ENCODE assay signal across 1 cellular context in genomic region chr3:42166662-42167300, GRCh38.
TF ChIP-seq lines count a peak whose summit lies in the region.

No MANE protein-coding gene starts in this region.

TF ChIP-seq in WTC11, 78 proteins besides CTCF, POLR2A, EP300 and RAD21 (continued from another document):
- TF ChIP-seq IRF1 (CRISPR knock-in tag; IDR thresholded peaks at IDR 0.05) (no peak), ZNF138 (CRISPR knock-in tag; conservative IDR thresholded peaks at IDR 0.05) (no peak), NFE2L1 (CRISPR knock-in tag; IDR thresholded peaks at IDR 0.05) (no peak), FOXP1 (CRISPR knock-in tag; IDR thresholded peaks at IDR 0.05; ENCODE audit: borderline replicate concordance) (no peak), ETV6 (CRISPR knock-in tag; IDR thresholded peaks at IDR 0.05) (no peak), SMAD4 (CRISPR knock-in tag; IDR thresholded peaks at IDR 0.05) (no peak), ELF4 (CRISPR knock-in tag; IDR thresholded peaks at IDR 0.05; ENCODE audit: low read depth) (no peak), MAX (CRISPR knock-in tag; IDR thresholded peaks at IDR 0.05) (no peak), ZNF232 (CRISPR knock-in tag; IDR thresholded peaks at IDR 0.05) (no peak), TEAD1 (CRISPR knock-in tag; IDR thresholded peaks at IDR 0.05) (no peak), ERG (CRISPR knock-in tag; IDR thresholded peaks at IDR 0.05) (no peak), SOX15 (CRISPR knock-in tag; IDR thresholded peaks at IDR 0.05) (no peak), AR (CRISPR knock-in tag; IDR thresholded peaks at IDR 0.05) (no peak), ZNF317 (CRISPR knock-in tag; IDR thresholded peaks at IDR 0.05; ENCODE audit: borderline replicate concordance, low read depth) (no peak)
